ENCODE assay signal across 33 cellular contexts in genomic region chr14:73267474-73267873, GRCh38.
"Had no signal": no experiment of that assay in that cellular context is flagged by ENCODE, and none has a peak within 500 bp of the region (broad histone marks: within the 10 kb centered on the region; RNA-seq: fewer than 3 reads in every experiment).

No MANE protein-coding gene starts in this region.

- H3K9me3 ChIP-seq: ascending aorta, esophagus muscularis mucosa, heart left ventricle, psoas muscle, right atrium auricular region, testis, transverse colon, uterus had no signal

- H3K9ac ChIP-seq: parathyroid adenoma had no signal

- FAIRE-seq: kidney had no signal

- H2AFZ ChIP-seq: parathyroid adenoma had no signal

- H3K4me1 ChIP-seq: foreskin keratinocyte had no signal

- DNase-seq: activated CD4-positive, alpha-beta memory T cell treated with anti-CD3 and anti-CD28 coated beads, Interleukin-2, amount 10 ng/mL, durations not matched to agents 7 days and 5 days; activated CD4-positive, alpha-beta T cell treated with anti-CD3 and anti-CD28 coated beads, Interleukin-2, amount 10 ng/mL, durations not matched to agents 24 days and 14 days; activated CD4-positive, CD25-positive, alpha-beta regulatory T cell treated with anti-CD3 and anti-CD28 coated beads, Interleukin-2, amount 50 U/mL, for 72 hours; activated CD8-positive, alpha-beta memory T cell treated with anti-CD3 and anti-CD28 coated beads, Interleukin-2, amount 50 U/mL, for 48 hours; activated gamma-delta T cell; activated naive CD4-positive, alpha-beta T cell treated with anti-CD3 and anti-CD28 coated beads, Interleukin-2, amount 10 ng/mL, durations not matched to agents 7 days and 5 days; activated naive CD8-positive, alpha-beta T cell treated with anti-CD3 and anti-CD28 coated beads, Interleukin-2, amount 10 ng/mL, durations not matched to agents 7 days and 5 days; activated T-cell treated with anti-CD3 and anti-CD28 coated beads, Interleukin-2, amount 50 U/mL, for 24 hours; brain microvascular endothelial cell; caudate nucleus; cortex of kidney; foreskin keratinocyte; heart left ventricle; hypothalamus; immature natural killer cell; kidney; left colon; mammary epithelial cell; midbrain; naive thymus-derived CD4-positive, alpha-beta T cell; occipital lobe; psoas muscle; stimulated activated CD4-positive, alpha-beta T cell treated with anti-CD3 and anti-CD28 coated beads, Interleukin-15, amount 100 ng/mL, for 24 hours; stimulated activated CD4-positive, alpha-beta T cell treated with anti-CD3 and anti-CD28 coated beads, Interleukin-2, amount 100 ng/mL, for 24 hours; stimulated activated naive CD4-positive, alpha-beta T cell; T-helper 9 cell; testis; transverse colon; uterus had no signal

- H3K27me3 ChIP-seq: ascending aorta, brain microvascular endothelial cell, esophagus muscularis mucosa, foreskin keratinocyte, heart left ventricle, right atrium auricular region, testis, transverse colon, uterus had no signal

- H3K36me3 ChIP-seq: ascending aorta, right atrium auricular region, transverse colon, uterus had no signal

- H3K27ac ChIP-seq: ascending aorta, brain microvascular endothelial cell, esophagus muscularis mucosa, foreskin keratinocyte, heart left ventricle, parathyroid adenoma, psoas muscle, right atrium auricular region, testis, transverse colon, uterus had no signal

- ATAC-seq: foreskin keratinocyte; heart left ventricle; left colon; naive thymus-derived CD4-positive, alpha-beta T cell; psoas muscle had no signal

- H3K79me2 ChIP-seq: parathyroid adenoma had no signal

- H3K4me3 ChIP-seq: ascending aorta, esophagus muscularis mucosa, heart left ventricle, psoas muscle, right atrium auricular region, testis, transverse colon, uterus had no signal
